17 cellular contexts compared by ENCODE assay signal in the genomic region with DNA sequence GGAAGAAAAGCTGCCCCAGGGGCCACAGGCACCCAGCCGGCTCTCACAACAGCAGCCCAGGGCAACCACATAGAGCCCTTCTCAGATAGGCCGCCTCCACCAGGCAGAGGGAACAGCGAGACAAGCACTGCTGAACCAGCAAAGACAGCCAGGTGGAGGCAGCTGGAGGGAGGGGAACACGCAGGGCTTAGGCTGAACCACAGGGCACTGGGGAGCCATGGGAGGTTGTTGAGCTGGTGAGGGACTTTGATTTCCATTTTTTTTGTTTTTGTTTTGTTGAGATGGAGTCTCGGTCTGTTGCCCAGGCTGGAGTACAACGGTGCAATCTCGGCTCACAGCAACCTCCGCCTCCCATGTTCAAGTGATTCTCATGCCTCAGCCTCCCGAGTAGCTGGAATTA.
"Had no signal": no experiment of that assay in that cellular context is flagged by ENCODE, and none has a peak within 500 bp of the region (broad histone marks: within the 10 kb centered on the region; RNA-seq: fewer than 3 reads in every experiment).

No MANE protein-coding gene starts in this region.

- H3K4me3 ChIP-seq: gastroesophageal sphincter, left lung, sigmoid colon, suprapubic skin had no signal

- ATAC-seq: effector memory CD8-positive, alpha-beta T cell; gastroesophageal sphincter; left lung; natural killer cell treated with Interleukin-12 subunit alpha and Interleukin-12 subunit beta and Interleukin-15 and Interleukin-18, amount 100 ng/mL, for 72 hours had no signal

- H3K4me3 Mint-ChIP-seq: activated B cell treated with CpG ODN at 0.5 μM for 24 hours; activated CD4-positive, alpha-beta T cell treated with anti-CD3 and anti-CD28 coated beads, Interleukin-2, amount 10 ng/mL, durations not matched to agents 7 days and 5 days; activated naive CD4-positive, alpha-beta T cell treated with anti-CD3 and anti-CD28 coated beads, Interleukin-2, amount 50 U/mL, for 24 hours; dendritic cell treated with granulocyte-macrophage colony-stimulating factor and Interleukin-4, amounts not matched to agents 40 ng/mL and 50 ng/mL, for 4 days; effector memory CD8-positive, alpha-beta T cell; memory B cell; natural killer cell treated with Interleukin-12 subunit alpha and Interleukin-12 subunit beta and Interleukin-15 and Interleukin-18, amount 100 ng/mL, for 72 hours; type B pancreatic cell had no signal

- H3K27ac Mint-ChIP-seq: activated B cell treated with CpG ODN at 0.5 μM for 24 hours; activated CD4-positive, alpha-beta T cell treated with anti-CD3 and anti-CD28 coated beads, Interleukin-2, amount 10 ng/mL, durations not matched to agents 7 days and 5 days; activated naive CD4-positive, alpha-beta T cell treated with anti-CD3 and anti-CD28 coated beads, Interleukin-2, amount 50 U/mL, for 24 hours; effector memory CD8-positive, alpha-beta T cell; memory B cell; natural killer cell treated with Interleukin-12 subunit alpha and Interleukin-12 subunit beta and Interleukin-15 and Interleukin-18, amount 100 ng/mL, for 72 hours; type B pancreatic cell had no signal

- H3K27ac ChIP-seq: epithelial cell of prostate, gastroesophageal sphincter, left lung, sigmoid colon, suprapubic skin had no signal

- H3K27me3 Mint-ChIP-seq: activated CD4-positive, alpha-beta T cell treated with anti-CD3 and anti-CD28 coated beads, Interleukin-2, amount 10 ng/mL, durations not matched to agents 7 days and 5 days; activated naive CD4-positive, alpha-beta T cell treated with anti-CD3 and anti-CD28 coated beads, Interleukin-2, amount 50 U/mL, for 24 hours; type B pancreatic cell had no signal

- H3K9me3 ChIP-seq: gastroesophageal sphincter, left lung, sigmoid colon, suprapubic skin had no signal

- DNase-seq: activated B cell treated with CpG ODN at 0.5 μM for 24 hours; activated CD4-positive, alpha-beta T cell treated with anti-CD3 and anti-CD28 coated beads, Interleukin-2, amount 10 ng/mL, durations not matched to agents 7 days and 5 days; activated CD8-positive, alpha-beta memory T cell treated with anti-CD3 and anti-CD28 coated beads for 24 hours; cerebellar nuclear complex; effector memory CD8-positive, alpha-beta T cell; sigmoid colon; stimulated activated CD4-positive, alpha-beta T cell treated with anti-CD3 and anti-CD28 coated beads, Interleukin-2, amount 100 ng/mL, for 24 hours; stimulated activated naive CD4-positive, alpha-beta T cell treated with Interleukin-2 at 50 U/mL for 16 hours had no signal

- H3K27me3 ChIP-seq: gastroesophageal sphincter, suprapubic skin had no signal

- H3K36me3 Mint-ChIP-seq: activated naive CD4-positive, alpha-beta T cell treated with anti-CD3 and anti-CD28 coated beads, Interleukin-2, amount 50 U/mL, for 24 hours; memory B cell; natural killer cell treated with Interleukin-12 subunit alpha and Interleukin-12 subunit beta and Interleukin-15 and Interleukin-18, amount 100 ng/mL, for 72 hours; type B pancreatic cell had no signal

- H3K9me3 Mint-ChIP-seq: activated B cell treated with CpG ODN at 0.5 μM for 24 hours; activated CD4-positive, alpha-beta T cell treated with anti-CD3 and anti-CD28 coated beads, Interleukin-2, amount 10 ng/mL, durations not matched to agents 7 days and 5 days; activated naive CD4-positive, alpha-beta T cell treated with anti-CD3 and anti-CD28 coated beads, Interleukin-2, amount 50 U/mL, for 24 hours; dendritic cell treated with granulocyte-macrophage colony-stimulating factor and Interleukin-4, amounts not matched to agents 40 ng/mL and 50 ng/mL, for 4 days; effector memory CD8-positive, alpha-beta T cell; memory B cell; natural killer cell treated with Interleukin-12 subunit alpha and Interleukin-12 subunit beta and Interleukin-15 and Interleukin-18, amount 100 ng/mL, for 72 hours; type B pancreatic cell had no signal
